Comparison of ENCODE assay signal across 8 cellular contexts in genomic region chr1:154982897-154983648, GRCh38. TPM values are rescaled to one million over a fixed set of nuclear protein-coding genes. Genes with fewer than 3 reads are reported as not detected.
DNase-seq lines count a peak whose midpoint lies in the region; ATAC-seq and TF ChIP-seq lines count a peak whose summit lies in the region.

Gene FLAD1, plus strand, starts transcription at chr1:154983344. Its CDS starts 351 bp downstream, at chr1:154983695.

- peaks cover 0 to 17% of the 10 kb centered on the region in 2 donors for H3K36me3 ChIP-seq in left lung

- TF ChIP-seq CTCF in left lung (IDR thresholded peaks at IDR 0.05) = no peak

- H3K27ac ChIP-seq in left lung = peak within 1 kb of the TSS; percentile 59 to 71

- peak within 1 kb of the TSS; percentile 53 to 59 for H3K4me3 ChIP-seq in left lung

- H3K9me3 ChIP-seq in left lung = no peaks in the 10 kb centered on the region

- H3K4me1 ChIP-seq in left lung = peaks cover 0 to 34% of the 10 kb centered on the region in 2 donors

- ATAC-seq in GM19438 (IDR thresholded peaks at IDR 0.05; ENCODE audit: low read depth, unreplicated experiment) (peak; percentile 98), HG03571 (IDR thresholded peaks at IDR 0.05; ENCODE audit: unreplicated experiment) (peak; percentile 91), left lung (peak; percentile 100)

- peak; percentile 99 for DNase-seq in CD1c-positive myeloid dendritic cell (ENCODE audit: extremely low spot score)
- DNase-seq in NCI-H774 (lab: John Stamatoyannopoulos, UW) = peak; percentile 99
- DNase-seq in activated CD4-positive, alpha-beta T cell treated with anti-CD3 and anti-CD28 coated beads, Interleukin-2, amount 50 U/mL, for 24 hours (ENCODE audit: low read depth in 1 of 2, low spot score in 1 of 2) = peak; percentile 74 to 97
- DNase-seq in dermis microvascular lymphatic vessel endothelial cell (ENCODE audit: low read depth in 2 of 2) = peak; percentile 100
- peak; percentile 95 to 96 for DNase-seq in left lung
- peak; percentile 94 for DNase-seq in stimulated activated CD4-positive, alpha-beta T cell treated with anti-CD3 and anti-CD28 coated beads, Interleukin-2, amount 100 ng/mL, for 4 hours (ENCODE audit: low read depth)

- H3K27me3 ChIP-seq in left lung = no peaks in the 10 kb centered on the region

- intact Hi-C loops in left lung (cut with DNase I) = no loop called here

RNA-seq across cellular contexts. Expression of gene FLAD1, which starts in this region (rescaled TPM):
- 17.1 and 21.5 TPM in 2 replicates for total RNA-seq in dermis microvascular lymphatic vessel endothelial cell
- total RNA-seq in left lung = 10 to 100 TPM; 26.4 to 39.9 TPM

Comparison
In these comparisons a context has a peak if more than half of its experiments do, and no peak if none do; other contexts are left out.
1. Peak in every context shown above with its lines: DNase-seq, ATAC-seq, H3K4me3 ChIP-seq and H3K27ac ChIP-seq.